Comparison of ENCODE assay signal across 18 cellular contexts in genomic region chr3:186406669-186407635, GRCh38. TPM values are rescaled to one million over a fixed set of nuclear protein-coding genes. Genes with fewer than 3 reads are reported as not detected.
DNase-seq lines count a peak whose midpoint lies in the region; ATAC-seq and TF ChIP-seq lines count a peak whose summit lies in the region.
"Had no signal": no experiment of that assay in that cellular context is flagged by ENCODE, and none has a peak within 500 bp of the region (broad histone marks: within the 10 kb centered on the region; RNA-seq: fewer than 3 reads in every experiment).

No MANE protein-coding gene starts in this region.

- TF ChIP-seq CTCF in heart left ventricle (IDR thresholded peaks at IDR 0.05): no peak
- no peak for TF ChIP-seq CTCF in neural progenitor cell (IDR thresholded peaks at IDR 0.05)

- peaks cover 9% of the 10 kb centered on the region for H3K27me3 Mint-ChIP-seq in neural progenitor cell (ENCODE audit: insufficient read depth, low read depth)
- peaks cover 9 to 18% of the 10 kb centered on the region in 2 donors for H3K27me3 Mint-ChIP-seq in CD8-positive, alpha-beta memory T cell

- CTCF ChIA-PET in CD8-positive, alpha-beta memory T cell (lab: Charles Lee): no interaction called here

- H3K4me3 ChIP-seq in heart left ventricle (no peak overlapping the region), neural progenitor cell (no peak overlapping the region)
- no peak overlapping the region for H3K4me3 ChIP-seq in effector memory CD4-positive, alpha-beta T cell (ENCODE audit: insufficient read depth, low read depth, low read length, poor library complexity, severe bottlenecking)
- H3K4me3 ChIP-seq in CD8-positive, alpha-beta memory T cell (ENCODE audit: low read length): no peak overlapping the region
- H3K4me3 ChIP-seq: GM12878, GM23338 had no signal

- no peak for TF ChIP-seq POLR2A in heart left ventricle (IDR thresholded peaks at IDR 0.05)

- ATAC-seq in heart left ventricle: peak; percentile 92 to 98 (median 97)
- ATAC-seq: GM12878, GM23338, natural killer cell had no signal

- H2AFZ ChIP-seq in neural progenitor cell (replicated peaks): no peak overlapping the region
- H2AFZ ChIP-seq: GM23338 had no signal

- H3K27ac Mint-ChIP-seq in neural progenitor cell: peak overlapping the region; percentile 58
- no peak overlapping the region for H3K27ac Mint-ChIP-seq in CD8-positive, alpha-beta memory T cell
- H3K27ac Mint-ChIP-seq: activated B cell treated with CpG ODN at 0.5 μM for 24 hours; activated T-helper 1 cell treated with anti-CD3 and anti-CD28 coated beads, Interleukin-12 subunit alpha, Interleukin-12 subunit beta, Interleukin-2, Interleukin-4 antibody, amounts not matched to agents 30 ng/mL and 10 ng/mL and 1 ng/mL, durations not matched to agents 14 hours and 24 hours and 36 hours; GM23338; natural killer cell; T-helper 2 cell treated with Interferon-gamma antibody and Interleukin-4, amounts not matched to agents 5 μg/mL and 100 μg/mL, for 36 hours had no signal

- H4K20me1 ChIP-seq in neural progenitor cell (ENCODE audit: low read depth): no peaks in the 10 kb centered on the region

- peak overlapping the region; percentile 74 to 95 (median 89) for H3K27ac ChIP-seq in heart left ventricle
- no peak overlapping the region for H3K27ac ChIP-seq in neural progenitor cell
- H3K27ac ChIP-seq in temporal lobe (ENCODE audit: low read depth, low read length): peak overlapping the region; percentile 4
- no peak overlapping the region for H3K27ac ChIP-seq in effector memory CD4-positive, alpha-beta T cell (ENCODE audit: insufficient read depth, low read length, poor library complexity, severe bottlenecking)
- no peak overlapping the region for H3K27ac ChIP-seq in CD8-positive, alpha-beta memory T cell (ENCODE audit: low read depth, low read length)

- DNase-seq in cerebellar cortex (ENCODE audit: low spot score): peak; percentile 93
- DNase-seq in heart left ventricle: peak; percentile 68 to 88 (median 87)
- DNase-seq in neural progenitor cell (ENCODE audit: low spot score): no peak
- DNase-seq in COLO668 (lab: John Stamatoyannopoulos, UW; ENCODE audit: unreplicated experiment): no peak
- DNase-seq in effector memory CD4-positive, alpha-beta T cell: no peak
- no peak for DNase-seq in CD8-positive, alpha-beta memory T cell
- DNase-seq in GOT3 (lab: John Stamatoyannopoulos, UW): no peak
- DNase-seq: activated B cell treated with CpG ODN at 0.5 μM for 24 hours; activated CD8-positive, alpha-beta memory T cell treated with anti-CD3 and anti-CD28 coated beads for 24 hours; central memory CD4-positive, alpha-beta T cell; natural killer cell; NCI-H1930 had no signal

- intact Hi-C loops in heart left ventricle (cut with DNase I): loop anchor here in 3 of 10 donors (1.0 to 5.0 kb wide), 3 partner anchors 40 to 45 kb away; partner anchors contain the start of gene DGKG (in 1 of the 3)

- H3K4me3 Mint-ChIP-seq in neural progenitor cell: no peak overlapping the region
- H3K4me3 Mint-ChIP-seq in CD8-positive, alpha-beta memory T cell: no peak overlapping the region
- H3K4me3 Mint-ChIP-seq: activated B cell treated with CpG ODN at 0.5 μM for 24 hours; activated T-helper 1 cell treated with anti-CD3 and anti-CD28 coated beads, Interleukin-12 subunit alpha, Interleukin-12 subunit beta, Interleukin-2, Interleukin-4 antibody, amounts not matched to agents 30 ng/mL and 10 ng/mL and 1 ng/mL, durations not matched to agents 14 hours and 24 hours and 36 hours; GM23338; natural killer cell; T-helper 2 cell treated with Interferon-gamma antibody and Interleukin-4, amounts not matched to agents 5 μg/mL and 100 μg/mL, for 36 hours had no signal

- H3K36me3 ChIP-seq in heart left ventricle (no peaks in the 10 kb centered on the region), neural progenitor cell (no peaks in the 10 kb centered on the region)
- H3K36me3 ChIP-seq in effector memory CD4-positive, alpha-beta T cell (ENCODE audit: control insufficient read depth, insufficient read depth, low read length): no peaks in the 10 kb centered on the region
- H3K36me3 ChIP-seq in CD8-positive, alpha-beta memory T cell (ENCODE audit: insufficient read depth, low read length): no peaks in the 10 kb centered on the region

- H3K27me3 ChIP-seq in heart left ventricle (no peaks in the 10 kb centered on the region), neural progenitor cell (no peaks in the 10 kb centered on the region)
- no peaks in the 10 kb centered on the region for H3K27me3 ChIP-seq in effector memory CD4-positive, alpha-beta T cell (replicated peaks; ENCODE audit: control insufficient read depth, insufficient read depth, low read length, poor library complexity, severe bottlenecking)
- H3K27me3 ChIP-seq in CD8-positive, alpha-beta memory T cell (ENCODE audit: insufficient read depth, low read length, poor library complexity, severe bottlenecking): no peaks in the 10 kb centered on the region

- POLR2A ChIA-PET in CD8-positive, alpha-beta memory T cell (lab: Charles Lee): no interaction called here

- no peaks in the 10 kb centered on the region for H3K36me3 Mint-ChIP-seq in neural progenitor cell
- no peaks in the 10 kb centered on the region for H3K36me3 Mint-ChIP-seq in CD8-positive, alpha-beta memory T cell
- H3K36me3 Mint-ChIP-seq: natural killer cell had no signal

- no peaks in the 10 kb centered on the region for H3K79me2 ChIP-seq in neural progenitor cell (ENCODE audit: low read depth)

- H3F3A ChIP-seq in neural progenitor cell (ENCODE audit: low read depth): no peaks in the 10 kb centered on the region

- H3K9ac ChIP-seq in neural progenitor cell: no peak overlapping the region

- H3K4me1 ChIP-seq in heart left ventricle (peaks cover 0 to 25% (median 13%) of the 10 kb centered on the region in 12 donors), neural progenitor cell (no peaks in the 10 kb centered on the region)
- no peaks in the 10 kb centered on the region for H3K4me1 ChIP-seq in effector memory CD4-positive, alpha-beta T cell (ENCODE audit: control insufficient read depth, insufficient read depth, low read length, poor library complexity, severe bottlenecking)
- no peaks in the 10 kb centered on the region for H3K4me1 ChIP-seq in CD8-positive, alpha-beta memory T cell (ENCODE audit: insufficient read depth, low read length)

- WGBS in heart left ventricle, 4 donors: 36 to 43% (median 38%) methylated on average over 14 of the region's 14 CpGs

- peaks cover 2% of the 10 kb centered on the region for H3K9me3 Mint-ChIP-seq in neural progenitor cell
- H3K9me3 Mint-ChIP-seq in CD8-positive, alpha-beta memory T cell: no peaks in the 10 kb centered on the region
- H3K9me3 Mint-ChIP-seq: activated T-helper 1 cell treated with anti-CD3 and anti-CD28 coated beads, Interleukin-12 subunit alpha, Interleukin-12 subunit beta, Interleukin-2, Interleukin-4 antibody, amounts not matched to agents 30 ng/mL and 10 ng/mL and 1 ng/mL, durations not matched to agents 14 hours and 24 hours and 36 hours; GM23338; natural killer cell; T-helper 2 cell treated with Interferon-gamma antibody and Interleukin-4, amounts not matched to agents 5 μg/mL and 100 μg/mL, for 36 hours had no signal

- H3K4me2 ChIP-seq in neural progenitor cell: no peak overlapping the region
- H3K4me2 ChIP-seq: GM23338 had no signal

- H3K9me3 ChIP-seq in heart left ventricle (no peaks in the 10 kb centered on the region), neural progenitor cell (ENCODE audit: low read depth) (no peaks in the 10 kb centered on the region)
- H3K9me3 ChIP-seq in effector memory CD4-positive, alpha-beta T cell (ENCODE audit: control insufficient read depth, low read length): no peaks in the 10 kb centered on the region
- H3K9me3 ChIP-seq in CD8-positive, alpha-beta memory T cell (ENCODE audit: low read length): no peaks in the 10 kb centered on the region

- H3K4me1 Mint-ChIP-seq in neural progenitor cell: no peaks in the 10 kb centered on the region
- no peaks in the 10 kb centered on the region for H3K4me1 Mint-ChIP-seq in CD8-positive, alpha-beta memory T cell
- H3K4me1 Mint-ChIP-seq: activated B cell treated with CpG ODN at 0.5 μM for 24 hours, natural killer cell had no signal

RNA-seq across cellular contexts. Expression of gene DGKG, which starts 44.9 kb away (rescaled TPM):
- total RNA-seq in heart left ventricle: 10 to 100 TPM; 21.6 to 59.3 (median 35.9) TPM
- polyA plus RNA-seq in heart left ventricle: 10 to 100 TPM in 1 of 2 donors, 1 to 10 TPM in 1; 9.0 to 18.4 TPM
- total RNA-seq in neural progenitor cell (ENCODE audit: low replicate concordance): 0.22 and 0.37 TPM in 2 replicates
- 3.7 TPM for total RNA-seq in temporal lobe
- total RNA-seq in CD8-positive, alpha-beta memory T cell: under 1 TPM; 0.04 to 0.20 TPM
- not detected for polyA plus RNA-seq in CD8-positive, alpha-beta memory T cell
- total RNA-seq: MCF 10A had no signal

Comparison
In these comparisons a context has a peak if more than half of its experiments do, and no peak if none do; other contexts are left out.
1. DNase-seq: peak in cerebellar cortex (single experiment) and heart left ventricle (5 of 5); none in neural progenitor cell (single experiment), COLO668 (single experiment), effector memory CD4-positive, alpha-beta T cell (0 of 3), CD8-positive, alpha-beta memory T cell (0 of 5) and GOT3 (single experiment).
2. H3K27ac ChIP-seq: peak in heart left ventricle (12 of 12) and temporal lobe (single experiment); none in neural progenitor cell (single experiment), effector memory CD4-positive, alpha-beta T cell (single experiment) and CD8-positive, alpha-beta memory T cell (single experiment).